8 cellular contexts compared by ENCODE assay signal in the genomic region with DNA sequence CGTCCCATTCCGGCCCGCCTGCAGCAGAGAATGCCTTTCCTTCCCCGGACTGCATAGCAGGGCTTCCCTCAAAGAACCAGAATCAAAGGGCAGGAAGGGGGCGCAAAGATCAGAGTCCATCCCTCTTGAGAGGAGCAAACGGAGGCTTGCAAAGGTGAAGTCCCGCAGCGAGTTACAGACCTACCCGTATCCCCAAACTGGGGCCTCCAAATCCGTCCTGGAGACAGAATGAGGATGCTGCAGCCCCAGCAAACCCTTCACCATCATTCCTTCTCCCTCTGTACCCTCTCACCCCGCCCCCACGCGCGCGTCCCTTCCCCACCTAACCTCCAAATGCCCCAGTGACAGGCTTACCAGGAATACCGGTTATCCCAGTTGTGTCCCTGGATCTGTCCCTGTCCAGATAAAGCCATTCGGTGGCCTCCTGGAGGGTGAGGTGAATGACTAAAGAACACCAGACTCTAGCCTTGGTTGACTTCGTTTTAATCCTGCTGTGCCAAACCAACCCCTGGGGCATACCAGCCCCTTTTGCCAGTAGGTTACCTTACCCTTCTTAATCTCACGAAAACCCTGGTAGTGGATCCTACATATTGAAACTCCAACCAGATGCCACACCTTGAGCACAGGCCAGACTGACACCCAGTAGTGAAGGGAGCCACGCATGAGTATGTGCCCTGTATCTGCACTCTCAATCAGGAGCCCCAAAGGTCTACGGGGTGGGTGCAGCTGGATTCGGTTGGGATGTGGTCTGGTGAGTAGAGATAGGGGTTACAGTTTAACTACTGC. TPM values are rescaled to one million over a fixed set of nuclear protein-coding genes. Genes with fewer than 3 reads are reported as not detected.
DNase-seq lines count a peak whose midpoint lies in the region; ATAC-seq and TF ChIP-seq lines count a peak whose summit lies in the region.

No MANE protein-coding gene starts in this region.

- no peaks in the 10 kb centered on the region for H3K9me3 ChIP-seq in parathyroid adenoma (ENCODE audit: control insufficient read depth, low read length)

- H3K36me3 Mint-ChIP-seq in HFFc6 (ENCODE audit: low read depth) = peaks cover 5% of the 10 kb centered on the region; the same call in 1 of the 2 replicates

- ATAC-seq in Right ventricle myocardium superior (ENCODE audit: poor library complexity) = peak; percentile 44
- ATAC-seq in GM21717 (IDR thresholded peaks at IDR 0.05; ENCODE audit: unreplicated experiment) = no peak
- ATAC-seq in GM21825 (IDR thresholded peaks at IDR 0.05; ENCODE audit: unreplicated experiment) = no peak

- peaks cover 41% of the 10 kb centered on the region for H3K27me3 Mint-ChIP-seq in HFFc6 (ENCODE audit: insufficient read depth)

- peak overlapping the region; percentile 88 for H2AFZ ChIP-seq in parathyroid adenoma

- H3K36me3 ChIP-seq in parathyroid adenoma (ENCODE audit: control insufficient read depth, insufficient read depth, low read length) = no peaks in the 10 kb centered on the region

- DNase-seq in HFFc6 (no peak), activated T-cell treated with anti-CD3 and anti-CD28 coated beads for 48 hours (ENCODE audit: low read depth) (peak; percentile 1), Right ventricle myocardium superior (peak; percentile 41), NCI-H1930 (lab: John Stamatoyannopoulos, UW) (no peak)

- H3K9ac ChIP-seq in parathyroid adenoma = no peak overlapping the region

- H3K4me1 ChIP-seq in parathyroid adenoma = peaks cover 18% of the 10 kb centered on the region

- TF ChIP-seq CTCF in C4-2B (conservative IDR thresholded peaks at IDR 0.05) = no peak
- no peak for TF ChIP-seq CTCF in HFFc6 (IDR thresholded peaks at IDR 0.05)
- no peak for TF ChIP-seq CTCF in parathyroid adenoma (IDR thresholded peaks at IDR 0.05)

- no peaks in the 10 kb centered on the region for H3K27me3 ChIP-seq in parathyroid adenoma (ENCODE audit: control insufficient read depth, insufficient read depth, low read length)

- peak overlapping the region; percentile 25; the same call in 1 of the 2 replicates for H3K27ac ChIP-seq in C4-2B
- H3K27ac ChIP-seq in parathyroid adenoma = peak overlapping the region; percentile 94

- peak overlapping the region; percentile 28 for H3K4me3 Mint-ChIP-seq in HFFc6

- no peaks in the 10 kb centered on the region for H3K9me3 Mint-ChIP-seq in HFFc6

- no peak overlapping the region for H3K27ac Mint-ChIP-seq in HFFc6

- no peaks in the 10 kb centered on the region for H3K4me1 Mint-ChIP-seq in HFFc6 (ENCODE audit: low read depth)

- intact Hi-C loops in Right ventricle myocardium superior (cut with DNase I) = loop anchor here (2.0 kb wide), 1 partner anchor 31 kb away; no protein-coding TSS in a partner anchor

- H3K4me3 ChIP-seq in parathyroid adenoma (ENCODE audit: low read depth, low read length) = peak overlapping the region; percentile 85

- peaks cover 7% of the 10 kb centered on the region for H3K79me2 ChIP-seq in parathyroid adenoma

- peak overlapping the region; percentile 87 for H3K4me2 ChIP-seq in parathyroid adenoma (ENCODE audit: low read length)

RNA-seq across cellular contexts. Expression of a gene that starts 1.0 kb away (rescaled TPM):
- not detected for total RNA-seq in HFFc6 (2021; fragmentation: NEBNext Ultra II Directional; extraction: Animal tissue kit (Norgen Biotek cat#: 25700))
- total RNA-seq in Right ventricle myocardium superior = 48.2 TPM

Comparison
In these comparisons a context has a peak if more than half of its experiments do, and no peak if none do; other contexts are left out.
1. DNase-seq: peak in activated T-cell treated with anti-CD3 and anti-CD28 coated beads for 48 hours (single experiment) and Right ventricle myocardium superior (single experiment); none in HFFc6 (single experiment) and NCI-H1930 (0 of 2).
2. RNA of a gene that starts 1.0 kb away (total RNA-seq): 48.2 TPM in Right ventricle myocardium superior (single experiment); not detected in HFFc6; every median in the first group is over 10 times any median in the second.